22 cellular contexts compared by ENCODE assay signal in the genomic region with DNA sequence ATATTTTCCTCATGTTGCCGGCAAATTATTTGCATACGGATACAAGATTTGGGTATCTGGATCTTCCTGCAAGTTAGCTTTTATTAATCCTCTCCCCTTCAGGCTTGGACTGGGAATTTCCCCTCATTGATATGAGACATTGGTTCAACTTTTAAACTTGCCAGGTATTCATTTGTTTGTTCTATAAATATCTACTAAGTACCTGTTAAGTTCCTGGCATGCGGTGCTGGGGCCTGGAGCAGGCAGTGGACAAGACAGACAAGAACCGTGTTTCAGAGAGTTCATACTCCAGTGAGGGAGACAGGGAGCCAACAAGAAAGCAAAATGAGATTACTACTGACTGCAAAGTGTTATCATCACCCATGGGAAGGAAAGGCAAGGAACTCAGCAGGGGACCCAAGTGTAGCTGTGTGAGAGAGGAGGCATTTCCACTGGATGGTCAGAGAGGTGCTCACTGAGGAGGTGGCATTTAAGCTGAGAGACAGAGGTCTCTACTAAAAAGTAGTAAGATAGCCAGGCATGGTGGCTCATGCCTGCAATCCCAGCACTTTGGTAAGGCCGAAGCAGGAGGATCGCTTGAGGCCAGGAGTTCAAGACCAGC. TPM values are rescaled to one million over a fixed set of nuclear protein-coding genes. Genes with fewer than 3 reads are reported as not detected.
A peak's percentile ranks its signal among the peaks of the same experiment; 100 is the strongest.
DNase-seq lines count a peak whose midpoint lies in the region; ATAC-seq, FAIRE-seq and TF ChIP-seq lines count a peak whose summit lies in the region.
"Had no signal": no experiment of that assay in that cellular context is flagged by ENCODE, and none has a peak within 500 bp of the region (broad histone marks: within the 10 kb centered on the region; RNA-seq: fewer than 3 reads in every experiment).

No MANE protein-coding gene starts in this region.

- no peak overlapping the region for H3K18ac ChIP-seq in H9 (ENCODE audit: insufficient read length, low read depth, low read length)

- H2AFZ ChIP-seq in H9 (ENCODE audit: low read length), result no peak overlapping the region
- no peak overlapping the region for H2AFZ ChIP-seq in astrocyte (ENCODE audit: low read depth, low read length)

- H3K23me2 ChIP-seq in H9 (ENCODE audit: insufficient read length, low read depth, low read length, poor library complexity, severe bottlenecking), result no peaks in the 10 kb centered on the region

- no peaks in the 10 kb centered on the region for H3K27me3 Mint-ChIP-seq in H9 (ENCODE audit: low read depth)
- H3K27me3 Mint-ChIP-seq in astrocyte (ENCODE audit: low read depth, unreplicated experiment), result no peaks in the 10 kb centered on the region
- H3K27me3 Mint-ChIP-seq in progenitor cell of endocrine pancreas, result no peaks in the 10 kb centered on the region

- no peak overlapping the region for H3T11ph ChIP-seq in H9 (ENCODE audit: low read length)

- ATAC-seq in GM21619 (IDR thresholded peaks at IDR 0.05; ENCODE audit: unreplicated experiment), result no peak
- ATAC-seq in right lobe of liver, result no peak
- ATAC-seq: activated CD4-positive, alpha-beta T cell treated with anti-CD3 and anti-CD28 coated beads for 36 hours had no signal

- H3K9me3 Mint-ChIP-seq in H9, result no peaks in the 10 kb centered on the region; a peak in 1 of 5 replicates
- no peaks in the 10 kb centered on the region for H3K9me3 Mint-ChIP-seq in astrocyte (ENCODE audit: unreplicated experiment)
- H3K9me3 Mint-ChIP-seq in progenitor cell of endocrine pancreas (ENCODE audit: low read depth), result no peaks in the 10 kb centered on the region
- H3K9me3 Mint-ChIP-seq: stimulated activated naive CD8-positive, alpha-beta T cell treated with anti-CD3 and anti-CD28 coated beads, Interleukin-15, Interleukin-2, amounts not matched to agents 100 ng/mL and 50 ng/mL, for 24 hours had no signal

- no peaks in the 10 kb centered on the region for H3K79me1 ChIP-seq in H9 (ENCODE audit: insufficient read depth, low read depth, low read length, poor library complexity, severe bottlenecking)

- WGBS in H9 (ENCODE audit: extremely low coverage, insufficient read length, low lambda C conversion rate), result no CpG with 5 or more reads among the region's 6 CpGs
- WGBS in right lobe of liver (ENCODE audit: insufficient coverage, low coverage, low lambda C conversion rate, missing lambda C conversion rate), result 55% methylated on average over 2 of the region's 6 CpGs

- no peak for TF ChIP-seq CTCF in H9 (conservative IDR thresholded peaks at IDR 0.05)
- TF ChIP-seq CTCF in astrocyte (IDR thresholded peaks at IDR 0.05; ENCODE audit: insufficient read depth, low read depth, low read length), result no peak
- no peak for TF ChIP-seq CTCF in progenitor cell of endocrine pancreas (IDR thresholded peaks at IDR 0.05; ENCODE audit: unreplicated experiment)
- no peak for TF ChIP-seq CTCF in right lobe of liver (IDR thresholded peaks at IDR 0.05)

- H3K4me3 Mint-ChIP-seq in H9 (peak overlapping the region; percentile 47 to 74; a peak in 3 of 5 replicates), astrocyte (ENCODE audit: unreplicated experiment) (no peak overlapping the region), progenitor cell of endocrine pancreas (ENCODE audit: low read depth) (no peak overlapping the region)
- H3K4me3 Mint-ChIP-seq: activated CD4-positive, alpha-beta T cell treated with anti-CD3 and anti-CD28 coated beads for 36 hours; IgD-negative memory B cell; stimulated activated naive CD8-positive, alpha-beta T cell treated with anti-CD3 and anti-CD28 coated beads, Interleukin-15, Interleukin-2, amounts not matched to agents 100 ng/mL and 50 ng/mL, for 24 hours had no signal

- H3K36me3 ChIP-seq in astrocyte (ENCODE audit: insufficient read depth, low read length) (no peaks in the 10 kb centered on the region), right lobe of liver (no peaks in the 10 kb centered on the region)
- H3K36me3 ChIP-seq: spleen had no signal

- no peak overlapping the region for H4K8ac ChIP-seq in H9 (replicated peaks; ENCODE audit: insufficient read length, low read depth, low read length)

- H4K91ac ChIP-seq in H9 (ENCODE audit: insufficient read length, low read depth, low read length), result no peak overlapping the region

- no peak for FAIRE-seq in astrocyte (lab: Jason Lieb, UNC)
- FAIRE-seq: colon had no signal

- intact Hi-C loops in right lobe of liver (cut with DNase I), result no loop called here

- peak overlapping the region in 2 of 3 experiments; percentile 91 to 93; a peak in 4 of 7 replicates for H3K27ac Mint-ChIP-seq in H9
- no peak overlapping the region for H3K27ac Mint-ChIP-seq in astrocyte (ENCODE audit: unreplicated experiment)
- H3K27ac Mint-ChIP-seq in progenitor cell of endocrine pancreas, result peak overlapping the region; percentile 51
- H3K27ac Mint-ChIP-seq: activated CD4-positive, alpha-beta T cell treated with anti-CD3 and anti-CD28 coated beads for 36 hours; IgD-negative memory B cell; stimulated activated naive CD8-positive, alpha-beta T cell treated with anti-CD3 and anti-CD28 coated beads, Interleukin-15, Interleukin-2, amounts not matched to agents 100 ng/mL and 50 ng/mL, for 24 hours had no signal

- peak overlapping the region; percentile 52 for H3K4me2 ChIP-seq in H9 (ENCODE audit: insufficient read depth, insufficient read length, low read length)
- peak overlapping the region; percentile 63 for H3K4me2 ChIP-seq in astrocyte (ENCODE audit: low read length)
- H3K4me2 ChIP-seq: BLaER1 treated with 17β-estradiol and CSF1 and Interleukin-3, amounts not matched to agents 10 nM and 100 nM had no signal

- H3K27me3 ChIP-seq in H9 (ENCODE audit: insufficient read depth, low read length) (no peaks in the 10 kb centered on the region), astrocyte (ENCODE audit: insufficient read depth, low read length) (peaks cover 14% of the 10 kb centered on the region), right lobe of liver (peaks cover 0 to 40% of the 10 kb centered on the region in 2 donors)
- H3K27me3 ChIP-seq: BLaER1 treated with 17β-estradiol and CSF1 and Interleukin-3, amounts not matched to agents 10 nM and 100 nM; spleen had no signal

- no peak overlapping the region for H2BK5ac ChIP-seq in H9 (ENCODE audit: insufficient read length, low read length)

- no peak overlapping the region for H3K4ac ChIP-seq in H9 (ENCODE audit: low read depth, low read length)

- no peak overlapping the region for H2AK5ac ChIP-seq in H9 (ENCODE audit: insufficient read length, low read length)

- no peak overlapping the region for H3K56ac ChIP-seq in H9 (ENCODE audit: insufficient read length, low read depth, low read length)

- H3K27ac ChIP-seq in H9 (ENCODE audit: insufficient read length, low read depth, low read length) (no peak overlapping the region), astrocyte (ENCODE audit: low read depth, low read length) (no peak overlapping the region), right lobe of liver (no peak overlapping the region)
- H3K27ac ChIP-seq: BLaER1 treated with 17β-estradiol and CSF1 and Interleukin-3, amounts not matched to agents 10 nM and 100 nM; HL-60; spleen had no signal

- H4K5ac ChIP-seq in H9 (ENCODE audit: insufficient read length, low read depth, low read length), result no peak overlapping the region

- no peak overlapping the region for H3K9ac ChIP-seq in H9 (ENCODE audit: extremely low read depth, insufficient read length, low read length)
- no peak overlapping the region for H3K9ac ChIP-seq in astrocyte (ENCODE audit: low read length)
- H3K9ac ChIP-seq: BLaER1 treated with 17β-estradiol and CSF1 and Interleukin-3, amounts not matched to agents 10 nM and 100 nM had no signal

- DNase-seq in H9, result no peak
- no peak for DNase-seq in astrocyte (ENCODE audit: low read depth)
- peak; percentile 91 for DNase-seq in kidney tubule cell (ENCODE audit: low spot score)
- no peak for DNase-seq in progenitor cell of endocrine pancreas (ENCODE audit: low spot score, unreplicated experiment)
- DNase-seq in retina, result no peak
- no peak for DNase-seq in right lobe of liver
- DNase-seq in AG20443 (ENCODE audit: low spot score), result no peak
- DNase-seq: activated CD4-positive, alpha-beta T cell treated with anti-CD3 and anti-CD28 coated beads for 36 hours; activated naive CD4-positive, alpha-beta T cell treated with anti-CD3 and anti-CD28 coated beads, Interleukin-2, amount 50 U/mL, for 16 hours; Caco-2; glutamatergic neuron; NCI-H1417 treated with DMSO at 0.1 percent for 48 hours; NCI-H510A; NK-92 treated with Interleukin-12 subunit alpha and Interleukin-12 subunit beta, amount 100 ng/mL, for 24 hours; spleen; stimulated activated CD4-positive, alpha-beta T cell treated with anti-CD3 and anti-CD28 coated beads, Interleukin-4, amount 100 ng/mL, for 4 hours had no signal

- no peak overlapping the region for H2BK20ac ChIP-seq in H9 (ENCODE audit: low read depth, low read length, poor library complexity, severe bottlenecking)

- TF ChIP-seq POLR2A in right lobe of liver (IDR thresholded peaks at IDR 0.05), result no peak

- no peaks in the 10 kb centered on the region for H4K20me1 ChIP-seq in H9 (ENCODE audit: control insufficient read depth, insufficient read depth, insufficient read length)
- peaks cover 32% of the 10 kb centered on the region for H4K20me1 ChIP-seq in astrocyte (ENCODE audit: insufficient read depth, low read length)

- H2BK15ac ChIP-seq in H9 (ENCODE audit: low read depth, low read length), result no peak overlapping the region

- H3K9me3 ChIP-seq in H9 (ENCODE audit: control insufficient read depth, low read depth, low read length), result no peaks in the 10 kb centered on the region
- no peaks in the 10 kb centered on the region for H3K9me3 ChIP-seq in astrocyte (ENCODE audit: insufficient read depth, low read depth, low read length)
- H3K9me3 ChIP-seq in right lobe of liver, result no peaks in the 10 kb centered on the region
- H3K9me3 ChIP-seq: BLaER1 treated with 17β-estradiol and CSF1 and Interleukin-3, amounts not matched to agents 10 nM and 100 nM; Caco-2; spleen had no signal

- no peak overlapping the region for H3K23ac ChIP-seq in H9 (ENCODE audit: insufficient read length, low read depth, low read length)

- H3K36me3 Mint-ChIP-seq in H9 (ENCODE audit: insufficient read depth in 1 of 3, low read depth in 3 of 3) (no peaks in the 10 kb centered on the region), astrocyte (ENCODE audit: low read depth, unreplicated experiment) (peaks cover 3% of the 10 kb centered on the region), progenitor cell of endocrine pancreas (ENCODE audit: insufficient read depth) (no peaks in the 10 kb centered on the region)
- H3K36me3 Mint-ChIP-seq: IgD-negative memory B cell had no signal

- no peak overlapping the region for H3K4me3 ChIP-seq in astrocyte (ENCODE audit: insufficient read depth, low read depth, low read length)
- H3K4me3 ChIP-seq in right lobe of liver, result no peak overlapping the region
- H3K4me3 ChIP-seq: BLaER1 treated with 17β-estradiol and CSF1 and Interleukin-3, amounts not matched to agents 10 nM and 100 nM; spleen had no signal

- H3K79me2 ChIP-seq in H9 (ENCODE audit: insufficient read depth, low read length), result no peaks in the 10 kb centered on the region
- H3K79me2 ChIP-seq in astrocyte (ENCODE audit: insufficient read depth, low read length), result no peaks in the 10 kb centered on the region

- no peak overlapping the region for H3K14ac ChIP-seq in H9 (ENCODE audit: insufficient read depth, low read length)

- H2BK12ac ChIP-seq in H9 (ENCODE audit: insufficient read length, low read depth, low read length), result no peak overlapping the region

- H2BK120ac ChIP-seq in H9 (ENCODE audit: low read depth, low read length, poor library complexity, severe bottlenecking), result no peak overlapping the region

- H3K4me1 ChIP-seq in H9 (ENCODE audit: insufficient read depth, low read length) (peaks cover 2% of the 10 kb centered on the region; the same call in 1 of the 2 replicates), astrocyte (ENCODE audit: insufficient read depth, low read length) (peaks cover 6% of the 10 kb centered on the region), right lobe of liver (no peaks in the 10 kb centered on the region)
- H3K4me1 ChIP-seq: Caco-2 had no signal

- H3K4me1 Mint-ChIP-seq in H9, result peaks cover 39 to 47% of the 10 kb centered on the region in 2 experiments
- peaks cover 24% of the 10 kb centered on the region for H3K4me1 Mint-ChIP-seq in astrocyte (ENCODE audit: low read depth, unreplicated experiment)
- H3K4me1 Mint-ChIP-seq in progenitor cell of endocrine pancreas (ENCODE audit: low read depth), result peaks cover 29% of the 10 kb centered on the region
- H3K4me1 Mint-ChIP-seq: activated CD4-positive, alpha-beta T cell treated with anti-CD3 and anti-CD28 coated beads for 36 hours; IgD-negative memory B cell had no signal

RNA-seq across cellular contexts. Expression of a gene that starts 39.1 kb away (rescaled TPM):
- 1.2 and 1.9 TPM in 2 replicates for total RNA-seq in H9 (2021)
- total RNA-seq in astrocyte, result 0.25 TPM in 1 of 2 replicates, not detected in the other
- 5.0 and 5.3 TPM in 2 replicates for total RNA-seq in progenitor cell of endocrine pancreas
- under 1 TPM in 3 of 6 experiments, not detected in 3; 0.06 to 0.53 (median 0.12) TPM for total RNA-seq in right lobe of liver

RNA-seq across cellular contexts. Expression of a gene that starts 54.4 kb away (rescaled TPM):
- 4.6 and 4.8 TPM in 2 replicates for total RNA-seq in H9 (2021)
- 6.9 TPM in 2 replicates for total RNA-seq in astrocyte
- total RNA-seq in progenitor cell of endocrine pancreas, result 14.8 and 14.9 TPM in 2 replicates
- 1 to 10 TPM; 1.3 to 5.4 (median 1.9) TPM for total RNA-seq in right lobe of liver

Comparison
In these comparisons a context has a peak if more than half of its experiments do, and no peak if none do; other contexts are left out.
1. H3K4me3 Mint-ChIP-seq: peak in H9 (2 of 2); none in astrocyte (single experiment) and progenitor cell of endocrine pancreas (single experiment).